ENCODE assay signal across 8 cellular contexts in the genomic region with DNA sequence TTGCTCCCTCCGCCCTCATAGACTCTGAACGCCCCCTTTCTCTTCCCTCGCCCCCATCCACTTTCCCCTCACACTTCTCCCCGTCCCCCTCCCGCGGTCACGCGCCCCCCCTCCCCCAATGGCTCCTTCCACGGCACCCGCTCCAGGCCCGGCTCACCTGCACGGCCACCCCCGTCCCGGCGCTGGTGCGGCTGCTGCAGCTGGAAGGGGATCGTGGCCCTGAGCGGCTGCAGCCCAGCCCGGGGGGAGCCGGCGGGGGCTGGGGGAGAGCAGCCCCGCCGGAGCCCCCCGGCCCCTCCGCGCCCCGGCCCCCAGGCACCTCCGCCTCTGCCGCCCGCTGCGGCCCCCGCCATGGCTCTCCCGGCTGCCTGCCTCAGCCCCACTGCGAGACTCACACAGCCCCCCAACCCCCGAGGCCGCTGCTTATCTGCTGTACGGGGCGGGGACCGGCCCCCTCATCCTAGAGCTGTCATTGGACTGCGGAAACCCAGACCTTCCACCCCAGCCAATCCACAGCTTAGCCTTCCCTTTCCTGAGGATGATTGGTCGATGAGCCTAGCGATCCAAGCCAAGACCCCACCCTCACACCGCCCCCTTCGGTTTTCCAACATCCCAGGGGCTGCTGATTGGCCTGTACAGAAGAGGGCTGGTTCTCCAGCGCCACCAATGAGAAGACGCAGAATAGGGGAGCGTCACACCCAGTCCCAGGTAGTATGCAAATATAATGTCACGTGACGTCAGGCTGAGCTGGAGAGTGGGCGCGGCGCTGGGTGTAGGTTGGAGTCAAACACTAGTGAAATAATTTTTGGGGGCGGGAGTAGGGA. TPM values are rescaled to one million over a fixed set of nuclear protein-coding genes. Genes with fewer than 3 reads are reported as not detected.
DNase-seq lines count a peak whose midpoint lies in the region; ATAC-seq, FAIRE-seq and TF ChIP-seq lines count a peak whose summit lies in the region.

A gene with protein sequence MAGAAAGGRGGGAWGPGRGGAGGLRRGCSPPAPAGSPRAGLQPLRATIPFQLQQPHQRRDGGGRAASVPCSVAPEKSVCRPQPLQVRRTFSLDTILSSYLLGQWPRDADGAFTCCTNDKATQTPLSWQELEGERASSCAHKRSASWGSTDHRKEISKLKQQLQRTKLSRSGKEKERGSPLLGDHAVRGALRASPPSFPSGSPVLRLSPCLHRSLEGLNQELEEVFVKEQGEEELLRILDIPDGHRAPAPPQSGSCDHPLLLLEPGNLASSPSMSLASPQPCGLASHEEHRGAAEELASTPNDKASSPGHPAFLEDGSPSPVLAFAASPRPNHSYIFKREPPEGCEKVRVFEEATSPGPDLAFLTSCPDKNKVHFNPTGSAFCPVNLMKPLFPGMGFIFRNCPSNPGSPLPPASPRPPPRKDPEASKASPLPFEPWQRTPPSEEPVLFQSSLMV (minus strand): TSS at position 397 of the 824 bp plus-strand sequence. CDS start 44 bp downstream, at position 353.

- peak; percentile 91 for ATAC-seq in HG03432 (IDR thresholded peaks at IDR 0.05; ENCODE audit: unreplicated experiment)

- peak; percentile 98 for FAIRE-seq in kidney (lab: Jason Lieb, UNC)

- H3K27ac ChIP-seq in kidney (ENCODE audit: low read depth in 2 of 2, low read length in 2 of 2), result no peak within 1 kb of the TSS

- peaks cover 3 to 7% of the 10 kb centered on the region in 2 donors for H3K4me1 ChIP-seq in kidney (ENCODE audit: control insufficient read depth in 1 of 2, insufficient read depth in 1 of 2, low read depth in 1 of 2, low read length in 2 of 2)

- peak within 1 kb of the TSS; percentile 80 to 83 for H3K4me3 ChIP-seq in kidney (ENCODE audit: low read length in 2 of 2)

- TF ChIP-seq CTCF in kidney (IDR thresholded peaks at IDR 0.05; ENCODE audit: borderline replicate concordance, extremely low read depth, insufficient read depth), result peak; percentile 12

- peak; percentile 99 for DNase-seq in Ammon's horn (ENCODE audit: low spot score)
- peak; percentile 99 for DNase-seq in NCI-H510A (lab: John Stamatoyannopoulos, UW)
- DNase-seq in activated CD4-positive, CD25-positive, alpha-beta regulatory T cell treated with anti-CD3 and anti-CD28 coated beads, Interleukin-2, amount 50 U/mL, for 72 hours, result peak; percentile 89
- peak; percentile 100 for DNase-seq in cerebellum (ENCODE audit: low spot score)
- peak; percentile 98 for DNase-seq in kidney
- peak; percentile 97 for DNase-seq in stimulated activated CD4-positive, alpha-beta T cell treated with anti-CD3 and anti-CD28 coated beads, Interleukin-15, amount 100 ng/mL, for 24 hours

- H3K9me3 ChIP-seq in kidney (ENCODE audit: control insufficient read depth in 1 of 2, low read length in 2 of 2), result no peaks in the 10 kb centered on the region

- intact Hi-C loops in kidney (cut with DNase I), result no loop called here

- peak; percentile 97 for TF ChIP-seq POLR2A in GM19193 (IDR thresholded peaks at IDR 0.05; ENCODE audit: extremely low read depth, insufficient read depth, insufficient read length)

- peak within 1 kb of the TSS in 1 of 2 donors; percentile 68 for H3K9ac ChIP-seq in kidney (ENCODE audit: low read length in 2 of 2)

- no peaks in the 10 kb centered on the region for H3K36me3 ChIP-seq in kidney (ENCODE audit: control insufficient read depth in 1 of 2, insufficient read depth in 2 of 2, low read length in 2 of 2)

RNA-seq across cellular contexts. Expression of the gene that starts here (rescaled TPM):
- total RNA-seq in cerebellum (5.2 TPM), kidney (12.9 TPM)
- 11.1 TPM for polyA plus RNA-seq in kidney (ENCODE audit: insufficient read depth, low read depth, low replicate concordance)
